In the genomic region with DNA sequence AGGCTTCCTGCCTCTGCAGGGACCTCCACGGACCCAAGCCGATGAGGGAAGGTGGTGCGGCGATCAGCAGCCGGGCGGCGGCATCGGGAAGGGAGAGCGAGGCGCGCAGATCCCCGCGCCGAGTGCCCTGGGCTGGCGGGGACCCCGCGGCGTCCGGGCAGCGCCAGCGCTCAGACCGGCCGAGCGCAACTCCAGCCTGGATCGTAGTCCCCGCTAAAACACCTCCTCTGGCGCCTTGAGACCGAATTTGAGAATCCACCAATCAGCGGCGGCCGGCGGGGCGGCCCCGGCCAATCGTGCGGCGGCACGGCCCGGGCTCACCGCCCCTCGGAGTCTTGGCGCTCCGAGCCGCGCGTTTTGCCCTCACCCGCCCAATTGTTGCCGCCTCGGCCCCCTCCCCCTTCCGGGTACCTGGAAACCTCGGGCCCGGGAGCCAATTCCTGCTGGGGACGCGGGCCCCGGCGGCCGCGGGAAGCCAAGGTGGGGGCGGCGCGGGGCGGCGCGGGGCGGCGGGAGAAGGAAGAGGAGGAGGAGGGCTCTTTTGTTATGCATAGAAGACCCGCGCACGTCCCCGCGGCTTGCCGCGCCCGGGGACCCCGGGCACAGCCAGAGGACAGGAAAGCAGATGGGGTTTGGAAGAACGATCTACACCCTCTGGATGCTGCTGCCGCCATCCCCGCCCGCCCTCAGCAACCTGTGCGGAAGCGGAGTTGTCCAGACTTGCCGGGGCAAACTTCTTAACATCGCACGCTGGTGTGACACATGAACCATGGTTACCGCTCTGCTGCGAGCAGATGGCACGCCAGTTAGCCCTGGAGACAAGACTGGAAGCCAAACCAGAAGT, we compare ENCODE assay signal across 1 cellular context.
TF ChIP-seq lines count a peak whose summit lies in the region.

A gene with protein sequence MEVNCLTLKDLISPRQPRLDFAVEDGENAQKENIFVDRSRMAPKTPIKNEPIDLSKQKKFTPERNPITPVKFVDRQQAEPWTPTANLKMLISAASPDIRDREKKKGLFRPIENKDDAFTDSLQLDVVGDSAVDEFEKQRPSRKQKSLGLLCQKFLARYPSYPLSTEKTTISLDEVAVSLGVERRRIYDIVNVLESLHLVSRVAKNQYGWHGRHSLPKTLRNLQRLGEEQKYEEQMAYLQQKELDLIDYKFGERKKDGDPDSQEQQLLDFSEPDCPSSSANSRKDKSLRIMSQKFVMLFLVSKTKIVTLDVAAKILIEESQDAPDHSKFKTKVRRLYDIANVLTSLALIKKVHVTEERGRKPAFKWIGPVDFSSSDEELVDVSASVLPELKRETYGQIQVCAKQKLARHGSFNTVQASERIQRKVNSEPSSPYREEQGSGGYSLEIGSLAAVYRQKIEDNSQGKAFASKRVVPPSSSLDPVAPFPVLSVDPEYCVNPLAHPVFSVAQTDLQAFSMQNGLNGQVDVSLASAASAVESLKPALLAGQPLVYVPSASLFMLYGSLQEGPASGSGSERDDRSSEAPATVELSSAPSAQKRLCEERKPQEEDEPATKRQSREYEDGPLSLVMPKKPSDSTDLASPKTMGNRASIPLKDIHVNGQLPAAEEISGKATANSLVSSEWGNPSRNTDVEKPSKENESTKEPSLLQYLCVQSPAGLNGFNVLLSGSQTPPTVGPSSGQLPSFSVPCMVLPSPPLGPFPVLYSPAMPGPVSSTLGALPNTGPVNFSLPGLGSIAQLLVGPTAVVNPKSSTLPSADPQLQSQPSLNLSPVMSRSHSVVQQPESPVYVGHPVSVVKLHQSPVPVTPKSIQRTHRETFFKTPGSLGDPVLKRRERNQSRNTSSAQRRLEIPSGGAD (minus strand): TSS at position 209 of the 844 bp plus-strand sequence. CDS start 934 bp downstream, outside the sequence.

TF ChIP-seq in HepG2, 621 proteins besides CTCF, POLR2A, EP300 and RAD21 (continued from another document and continues in another):
- TF ChIP-seq, protein P1, sequence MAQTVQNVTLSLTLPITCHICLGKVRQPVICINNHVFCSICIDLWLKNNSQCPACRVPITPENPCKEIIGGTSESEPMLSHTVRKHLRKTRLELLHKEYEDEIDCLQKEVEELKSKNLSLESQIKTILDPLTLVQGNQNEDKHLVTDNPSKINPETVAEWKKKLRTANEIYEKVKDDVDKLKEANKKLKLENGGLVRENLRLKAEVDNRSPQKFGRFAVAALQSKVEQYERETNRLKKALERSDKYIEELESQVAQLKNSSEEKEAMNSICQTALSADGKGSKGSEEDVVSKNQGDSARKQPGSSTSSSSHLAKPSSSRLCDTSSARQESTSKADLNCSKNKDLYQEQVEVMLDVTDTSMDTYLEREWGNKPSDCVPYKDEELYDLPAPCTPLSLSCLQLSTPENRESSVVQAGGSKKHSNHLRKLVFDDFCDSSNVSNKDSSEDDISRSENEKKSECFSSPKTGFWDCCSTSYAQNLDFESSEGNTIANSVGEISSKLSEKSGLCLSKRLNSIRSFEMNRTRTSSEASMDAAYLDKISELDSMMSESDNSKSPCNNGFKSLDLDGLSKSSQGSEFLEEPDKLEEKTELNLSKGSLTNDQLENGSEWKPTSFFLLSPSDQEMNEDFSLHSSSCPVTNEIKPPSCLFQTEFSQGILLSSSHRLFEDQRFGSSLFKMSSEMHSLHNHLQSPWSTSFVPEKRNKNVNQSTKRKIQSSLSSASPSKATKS (CRISPR knock-in tag; IDR thresholded peaks at IDR 0.05) = no peak
- TF ChIP-seq MTF1 (CRISPR knock-in tag; IDR thresholded peaks at IDR 0.05) (no peak), ZNF232 (CRISPR knock-in tag; IDR thresholded peaks at IDR 0.05; ENCODE audit: borderline replicate concordance) (no peak), PHF20 (CRISPR knock-in tag; IDR thresholded peaks at IDR 0.05) (no peak), MLLT10 (CRISPR knock-in tag; IDR thresholded peaks at IDR 0.05) (no peak), HDAC1 (CRISPR knock-in tag; IDR thresholded peaks at IDR 0.05) (peak; percentile 84), ATRX (CRISPR knock-in tag; IDR thresholded peaks at IDR 0.05; ENCODE audit: borderline replicate concordance) (no peak), KMT2B (CRISPR knock-in tag; IDR thresholded peaks at IDR 0.05) (peak; percentile 41; the same call in 1 of the 2 replicates), ZNF296 (CRISPR knock-in tag; conservative IDR thresholded peaks at IDR 0.05) (no peak), SUZ12 (IDR thresholded peaks at IDR 0.05; ENCODE audit: low read depth, low read length) (no peak), KDM5A (IDR thresholded peaks at IDR 0.05; ENCODE audit: borderline replicate concordance, low read length) (no peak), MED13 (CRISPR knock-in tag; IDR thresholded peaks at IDR 0.05) (no peak), ZNF672 (CRISPR knock-in tag; IDR thresholded peaks at IDR 0.05) (no peak), ZNF766 (CRISPR knock-in tag; IDR thresholded peaks at IDR 0.05; ENCODE audit: borderline replicate concordance) (no peak), MED8 (CRISPR knock-in tag; IDR thresholded peaks at IDR 0.05; ENCODE audit: insufficient replicate concordance) (peak; percentile 20), JUN (CRISPR knock-in tag; IDR thresholded peaks at IDR 0.05) (no peak), ELF3 (CRISPR knock-in tag; IDR thresholded peaks at IDR 0.05) (peak; percentile 25; the same call in 1 of the 2 replicates), ZNF569 (CRISPR knock-in tag; IDR thresholded peaks at IDR 0.05; ENCODE audit: borderline replicate concordance) (no peak), ZNF230 (CRISPR knock-in tag; IDR thresholded peaks at IDR 0.05) (peak; percentile 79; the same call in 1 of the 2 replicates), ZSCAN21 (CRISPR knock-in tag; IDR thresholded peaks at IDR 0.05; ENCODE audit: borderline replicate concordance) (peak; percentile 47; the same call in 1 of the 2 replicates), GTF2F1 (IDR thresholded peaks at IDR 0.05; ENCODE audit: low read length) (no peak), MAFK (conservative IDR thresholded peaks at IDR 0.05 in 1 of 2, IDR thresholded peaks at IDR 0.05 in 1 of 2; ENCODE audit: low read length in 2 of 2) (no peak), ZNF839 (CRISPR knock-in tag; IDR thresholded peaks at IDR 0.05; ENCODE audit: borderline replicate concordance) (no peak), ZNF558 (CRISPR knock-in tag; IDR thresholded peaks at IDR 0.05; ENCODE audit: borderline replicate concordance) (no peak), ZNF431 (CRISPR knock-in tag; IDR thresholded peaks at IDR 0.05; ENCODE audit: borderline replicate concordance, low read depth) (peak; percentile 74; the same call in 1 of the 2 replicates), NFATC3 (CRISPR knock-in tag; IDR thresholded peaks at IDR 0.05) (0 out of 2 replicates have a peak, but pooled peaks have one; percentile 36), FLYWCH1 (CRISPR knock-in tag; IDR thresholded peaks at IDR 0.05) (no peak), MXI1 (IDR thresholded peaks at IDR 0.05; ENCODE audit: borderline replicate concordance, low read depth, low read length) (peak; percentile 9; the same call in 1 of the 3 replicates), BORCS8-MEF2B (CRISPR knock-in tag; IDR thresholded peaks at IDR 0.05) (peak; percentile 49), ASH2L (IDR thresholded peaks at IDR 0.05; ENCODE audit: insufficient read length, low read depth, low read length) (peak; percentile 57), NFKBIZ (CRISPR knock-in tag; IDR thresholded peaks at IDR 0.05) (no peak), MZF1 (CRISPR knock-in tag; IDR thresholded peaks at IDR 0.05; ENCODE audit: borderline replicate concordance) (no peak), ZNF678 (CRISPR knock-in tag; IDR thresholded peaks at IDR 0.05) (no peak), ZNF674 (CRISPR knock-in tag; IDR thresholded peaks at IDR 0.05; ENCODE audit: low read depth) (no peak), TBP (CRISPR knock-in tag; IDR thresholded peaks at IDR 0.05) (no peak), EZH2 (conservative IDR thresholded peaks at IDR 0.05; ENCODE audit: low read depth, low read length) (no peak), U2AF2 (IDR thresholded peaks at IDR 0.05; ENCODE audit: low read depth, low read length) (no peak), CHCHD3 (CRISPR knock-in tag; IDR thresholded peaks at IDR 0.05) (no peak), ZFP41 (CRISPR knock-in tag; IDR thresholded peaks at IDR 0.05; ENCODE audit: borderline replicate concordance) (no peak), HIVEP1 (CRISPR knock-in tag; IDR thresholded peaks at IDR 0.05) (no peak), RNF2 (conservative IDR thresholded peaks at IDR 0.05; ENCODE audit: low read depth) (peak; percentile 45; the same call in 1 of the 2 replicates)
- TF ChIP-seq, protein P2, sequence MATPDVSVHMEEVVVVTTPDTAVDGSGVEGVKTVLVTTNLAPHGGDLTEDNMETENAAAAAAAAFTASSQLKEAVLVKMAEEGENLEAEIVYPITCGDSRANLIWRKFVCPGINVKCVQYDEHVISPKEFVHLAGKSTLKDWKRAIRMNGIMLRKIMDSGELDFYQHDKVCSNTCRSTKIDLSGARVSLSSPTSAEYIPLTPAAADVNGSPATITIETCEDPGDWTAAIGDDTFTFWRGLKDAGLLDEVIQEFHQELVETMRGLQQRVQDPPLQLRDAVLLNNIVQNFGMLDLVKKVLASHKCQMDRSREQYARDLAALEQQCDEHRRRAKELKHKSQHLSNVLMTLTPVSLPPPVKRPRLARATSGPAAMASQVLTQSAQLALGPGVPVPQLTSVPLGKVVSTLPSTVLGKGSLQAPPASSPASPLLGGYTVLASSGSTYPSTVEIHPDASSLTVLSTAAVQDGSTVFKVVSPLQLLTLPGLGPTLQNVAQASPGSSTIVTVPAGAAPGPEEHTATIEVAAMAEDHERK (CRISPR knock-in tag; IDR thresholded peaks at IDR 0.05; ENCODE audit: low read depth) = no peak
- TF ChIP-seq, protein P3, sequence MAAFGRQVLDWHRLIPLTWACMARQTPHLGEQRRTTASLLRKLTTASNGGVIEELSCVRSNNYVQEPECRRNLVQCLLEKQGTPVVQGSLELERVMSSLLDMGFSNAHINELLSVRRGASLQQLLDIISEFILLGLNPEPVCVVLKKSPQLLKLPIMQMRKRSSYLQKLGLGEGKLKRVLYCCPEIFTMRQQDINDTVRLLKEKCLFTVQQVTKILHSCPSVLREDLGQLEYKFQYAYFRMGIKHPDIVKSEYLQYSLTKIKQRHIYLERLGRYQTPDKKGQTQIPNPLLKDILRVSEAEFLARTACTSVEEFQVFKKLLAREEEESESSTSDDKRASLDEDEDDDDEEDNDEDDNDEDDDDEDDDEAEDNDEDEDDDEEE (CRISPR knock-in tag; IDR thresholded peaks at IDR 0.05) = no peak
- TF ChIP-seq, protein P4, sequence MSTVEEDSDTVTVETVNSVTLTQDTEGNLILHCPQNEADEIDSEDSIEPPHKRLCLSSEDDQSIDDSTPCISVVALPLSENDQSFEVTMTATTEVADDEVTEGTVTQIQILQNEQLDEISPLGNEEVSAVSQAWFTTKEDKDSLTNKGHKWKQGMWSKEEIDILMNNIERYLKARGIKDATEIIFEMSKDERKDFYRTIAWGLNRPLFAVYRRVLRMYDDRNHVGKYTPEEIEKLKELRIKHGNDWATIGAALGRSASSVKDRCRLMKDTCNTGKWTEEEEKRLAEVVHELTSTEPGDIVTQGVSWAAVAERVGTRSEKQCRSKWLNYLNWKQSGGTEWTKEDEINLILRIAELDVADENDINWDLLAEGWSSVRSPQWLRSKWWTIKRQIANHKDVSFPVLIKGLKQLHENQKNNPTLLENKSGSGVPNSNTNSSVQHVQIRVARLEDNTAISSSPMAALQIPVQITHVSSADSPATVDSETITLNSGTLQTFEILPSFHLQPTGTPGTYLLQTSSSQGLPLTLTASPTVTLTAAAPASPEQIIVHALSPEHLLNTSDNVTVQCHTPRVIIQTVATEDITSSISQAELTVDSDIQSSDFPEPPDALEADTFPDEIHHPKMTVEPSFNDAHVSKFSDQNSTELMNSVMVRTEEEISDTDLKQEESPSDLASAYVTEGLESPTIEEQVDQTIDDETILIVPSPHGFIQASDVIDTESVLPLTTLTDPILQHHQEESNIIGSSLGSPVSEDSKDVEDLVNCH (CRISPR knock-in tag; IDR thresholded peaks at IDR 0.05) = no peak
- TF ChIP-seq, protein P5, sequence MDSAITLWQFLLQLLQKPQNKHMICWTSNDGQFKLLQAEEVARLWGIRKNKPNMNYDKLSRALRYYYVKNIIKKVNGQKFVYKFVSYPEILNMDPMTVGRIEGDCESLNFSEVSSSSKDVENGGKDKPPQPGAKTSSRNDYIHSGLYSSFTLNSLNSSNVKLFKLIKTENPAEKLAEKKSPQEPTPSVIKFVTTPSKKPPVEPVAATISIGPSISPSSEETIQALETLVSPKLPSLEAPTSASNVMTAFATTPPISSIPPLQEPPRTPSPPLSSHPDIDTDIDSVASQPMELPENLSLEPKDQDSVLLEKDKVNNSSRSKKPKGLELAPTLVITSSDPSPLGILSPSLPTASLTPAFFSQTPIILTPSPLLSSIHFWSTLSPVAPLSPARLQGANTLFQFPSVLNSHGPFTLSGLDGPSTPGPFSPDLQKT (CRISPR knock-in tag; IDR thresholded peaks at IDR 0.05; ENCODE audit: borderline replicate concordance) = no peak
- TF ChIP-seq, protein P6, sequence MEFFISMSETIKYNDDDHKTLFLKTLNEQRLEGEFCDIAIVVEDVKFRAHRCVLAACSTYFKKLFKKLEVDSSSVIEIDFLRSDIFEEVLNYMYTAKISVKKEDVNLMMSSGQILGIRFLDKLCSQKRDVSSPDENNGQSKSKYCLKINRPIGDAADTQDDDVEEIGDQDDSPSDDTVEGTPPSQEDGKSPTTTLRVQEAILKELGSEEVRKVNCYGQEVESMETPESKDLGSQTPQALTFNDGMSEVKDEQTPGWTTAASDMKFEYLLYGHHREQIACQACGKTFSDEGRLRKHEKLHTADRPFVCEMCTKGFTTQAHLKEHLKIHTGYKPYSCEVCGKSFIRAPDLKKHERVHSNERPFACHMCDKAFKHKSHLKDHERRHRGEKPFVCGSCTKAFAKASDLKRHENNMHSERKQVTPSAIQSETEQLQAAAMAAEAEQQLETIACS (CRISPR knock-in tag; IDR thresholded peaks at IDR 0.05) = no peak
- TF ChIP-seq, protein P7, sequence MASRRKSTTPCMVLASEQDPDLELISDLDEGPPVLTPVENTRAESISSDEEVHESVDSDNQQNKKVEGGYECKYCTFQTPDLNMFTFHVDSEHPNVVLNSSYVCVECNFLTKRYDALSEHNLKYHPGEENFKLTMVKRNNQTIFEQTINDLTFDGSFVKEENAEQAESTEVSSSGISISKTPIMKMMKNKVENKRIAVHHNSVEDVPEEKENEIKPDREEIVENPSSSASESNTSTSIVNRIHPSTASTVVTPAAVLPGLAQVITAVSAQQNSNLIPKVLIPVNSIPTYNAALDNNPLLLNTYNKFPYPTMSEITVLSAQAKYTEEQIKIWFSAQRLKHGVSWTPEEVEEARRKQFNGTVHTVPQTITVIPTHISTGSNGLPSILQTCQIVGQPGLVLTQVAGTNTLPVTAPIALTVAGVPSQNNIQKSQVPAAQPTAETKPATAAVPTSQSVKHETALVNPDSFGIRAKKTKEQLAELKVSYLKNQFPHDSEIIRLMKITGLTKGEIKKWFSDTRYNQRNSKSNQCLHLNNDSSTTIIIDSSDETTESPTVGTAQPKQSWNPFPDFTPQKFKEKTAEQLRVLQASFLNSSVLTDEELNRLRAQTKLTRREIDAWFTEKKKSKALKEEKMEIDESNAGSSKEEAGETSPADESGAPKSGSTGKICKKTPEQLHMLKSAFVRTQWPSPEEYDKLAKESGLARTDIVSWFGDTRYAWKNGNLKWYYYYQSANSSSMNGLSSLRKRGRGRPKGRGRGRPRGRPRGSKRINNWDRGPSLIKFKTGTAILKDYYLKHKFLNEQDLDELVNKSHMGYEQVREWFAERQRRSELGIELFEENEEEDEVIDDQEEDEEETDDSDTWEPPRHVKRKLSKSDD (CRISPR knock-in tag; IDR thresholded peaks at IDR 0.05; ENCODE audit: low read depth) = 0 out of 2 replicates have a peak, but pooled peaks have one; percentile 35
